7 cellular contexts compared by ENCODE assay signal in the genomic region with DNA sequence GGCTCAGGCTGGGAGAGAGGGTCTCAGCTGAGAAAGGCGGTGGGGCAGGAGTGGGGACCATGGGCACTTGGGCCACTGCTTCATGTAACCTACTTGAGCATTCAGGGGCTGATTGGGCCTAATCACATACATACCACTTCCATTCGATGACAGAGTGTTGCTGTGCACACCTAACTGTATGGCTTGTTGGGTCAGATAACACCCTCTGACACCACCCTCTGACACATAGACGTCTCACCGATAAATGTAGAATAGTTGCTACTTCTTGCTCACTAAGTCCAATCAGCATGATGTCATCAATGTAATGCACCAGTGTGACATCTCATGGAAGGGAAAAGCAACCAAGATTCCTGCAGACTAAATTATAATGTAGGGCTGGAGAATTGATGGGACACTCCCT.
DNase-seq lines count a peak whose midpoint lies in the region; ATAC-seq, FAIRE-seq and TF ChIP-seq lines count a peak whose summit lies in the region.
"Not testable (repeated sequence)": the region's sequence is repeated elsewhere in the genome, so short reads cannot be mapped to it uniquely, and the experiment has no call there.

No MANE protein-coding gene starts in this region.

- not testable (repeated sequence) for ATAC-seq in GM12878
- ATAC-seq in foreskin keratinocyte = peak; percentile 74
- ATAC-seq in naive thymus-derived CD4-positive, alpha-beta T cell = peak; percentile 15

- H2AFZ ChIP-seq in GM12878 (ENCODE audit: control insufficient read depth, low read depth, low read length) = not testable (repeated sequence)

- not testable (repeated sequence) for H3K27me3 ChIP-seq in GM12878 (replicated peaks in 1 of 2; ENCODE audit: control insufficient read depth in 2 of 2, insufficient read depth in 2 of 2, low read length in 1 of 2); foreskin keratinocyte; mesendoderm (ENCODE audit: insufficient read depth, low read length, poor library complexity); naive thymus-derived CD4-positive, alpha-beta T cell (ENCODE audit: control insufficient read depth in 2 of 2, insufficient read depth in 2 of 2, low read length in 2 of 2)

- not testable (repeated sequence) for H3K23ac ChIP-seq in mesendoderm (ENCODE audit: low read length)

- not testable (repeated sequence) for H3K79me2 ChIP-seq in GM12878 (ENCODE audit: control insufficient read depth, insufficient read depth, low read length); mesendoderm (ENCODE audit: control insufficient read depth, insufficient read depth, low read length)

- not testable (repeated sequence) for BruUV-seq in GM12878 (replicated peaks; lab: Mats Ljungman, UMichigan)

- not testable (repeated sequence) for H3K4me1 ChIP-seq in GM12878 (ENCODE audit: control insufficient read depth, insufficient read depth, low read length); foreskin keratinocyte; mesendoderm (ENCODE audit: control insufficient read depth, low read depth, low read length); naive thymus-derived CD4-positive, alpha-beta T cell (ENCODE audit: control insufficient read depth in 2 of 2, insufficient read depth in 2 of 2, low read length in 2 of 2)

- H4K5ac ChIP-seq in mesendoderm (ENCODE audit: low read length) = not testable (repeated sequence)

- H2BK15ac ChIP-seq in mesendoderm (replicated peaks; ENCODE audit: low read depth) = not testable (repeated sequence)

- not testable (repeated sequence) for H4K8ac ChIP-seq in mesendoderm (ENCODE audit: low read depth, low read length)

- not testable (repeated sequence) for TF ChIP-seq POLR2A in GM12878 (IDR thresholded peaks at IDR 0.05; ENCODE audit: low read depth, low read length)

- not testable (repeated sequence) for H3K79me1 ChIP-seq in mesendoderm (ENCODE audit: low read length)

- SMC1A ChIA-PET in GM12878 (lab: Charles Lee; ENCODE audit: uncharacterized antibody, unreplicated experiment) = not testable (repeated sequence)

- not testable (repeated sequence) for H4K20me1 ChIP-seq in GM12878 (ENCODE audit: control insufficient read depth, insufficient read depth)

- not testable (repeated sequence) for H3K27ac ChIP-seq in GM12878 (ENCODE audit: control insufficient read depth, insufficient read depth); foreskin keratinocyte; mesendoderm (ENCODE audit: low read depth, low read length); naive thymus-derived CD4-positive, alpha-beta T cell (ENCODE audit: low read depth, low read length)
- H3K27ac ChIP-seq in epithelial cell of prostate = peak overlapping the region; percentile 2

- RAD21 ChIA-PET in GM12878 (lab: Charles Lee; ENCODE audit: unreplicated experiment) = not testable (repeated sequence)

- H3K4me3 ChIP-seq in GM12878; mesendoderm (ENCODE audit: low read length); naive thymus-derived CD4-positive, alpha-beta T cell (ENCODE audit: low read length): not testable (repeated sequence)

- peaks cover 3 to 18% (median 8%) of the 10 kb centered on the region in 7 donors for H3K4me1 Mint-ChIP-seq in naive thymus-derived CD4-positive, alpha-beta T cell
- not testable (repeated sequence) for H3K4me1 Mint-ChIP-seq in progenitor cell of endocrine pancreas (ENCODE audit: low read depth)

- in situ Hi-C loops in GM12878 (cut with MboI) = not testable (repeated sequence)

- peak overlapping the region; percentile 71 for H3K56ac ChIP-seq in mesendoderm (ENCODE audit: low read length)

- DNase-seq in RKO (ENCODE audit: low spot score) (peak; percentile 30), foreskin keratinocyte (peak in 1 of 2 donors; percentile 24)
- not testable (repeated sequence) for DNase-seq in GM12878 (ENCODE audit: low read depth, low spot score); epithelial cell of prostate (ENCODE audit: low read depth, low spot score); mesendoderm; naive thymus-derived CD4-positive, alpha-beta T cell; progenitor cell of endocrine pancreas (ENCODE audit: low spot score, unreplicated experiment)

- H3K4me3 Mint-ChIP-seq in naive thymus-derived CD4-positive, alpha-beta T cell = peak overlapping the region in 3 of 10 donors; percentile 5 to 22 (median 10)
- H3K4me3 Mint-ChIP-seq in progenitor cell of endocrine pancreas (ENCODE audit: low read depth) = peak overlapping the region; percentile 73

- H3K9me3 Mint-ChIP-seq in naive thymus-derived CD4-positive, alpha-beta T cell; progenitor cell of endocrine pancreas (ENCODE audit: low read depth): not testable (repeated sequence)

- FAIRE-seq in GM12878 (lab: Jason Lieb, UNC) = not testable (repeated sequence)

- H3K4me2 ChIP-seq in GM12878 (ENCODE audit: control insufficient read depth, insufficient read depth); mesendoderm (ENCODE audit: low read length): not testable (repeated sequence)

- not testable (repeated sequence) for TF ChIP-seq CTCF in GM12878 (IDR thresholded peaks at IDR 0.05 in 2 of 3, conservative IDR thresholded peaks at IDR 0.05 in 1 of 3; ENCODE audit: control insufficient read depth in 2 of 3, extremely low read depth in 1 of 3, insufficient read depth in 1 of 3, low read depth in 3 of 3, low read length in 3 of 3); foreskin keratinocyte (conservative IDR thresholded peaks at IDR 0.05); progenitor cell of endocrine pancreas (IDR thresholded peaks at IDR 0.05; ENCODE audit: unreplicated experiment)

- H2BK5ac ChIP-seq in mesendoderm (ENCODE audit: low read length) = not testable (repeated sequence)

- CTCF ChIA-PET in GM12878 (lab: Yijun Ruan, JAX) = interaction anchor here (0.7 kb wide), 1 partner anchor 119 kb away, joined by 3 read pairs; no protein-coding TSS in a partner anchor
- CTCF ChIA-PET in naive thymus-derived CD4-positive, alpha-beta T cell (lab: Charles Lee) = not testable (repeated sequence)

- not testable (repeated sequence) for H3K9me3 ChIP-seq in GM12878 (replicated peaks; ENCODE audit: control insufficient read depth, insufficient read depth, low read length); naive thymus-derived CD4-positive, alpha-beta T cell (ENCODE audit: control insufficient read depth in 2 of 3, low read length in 3 of 3)

- TF ChIP-seq EP300 in GM12878 (IDR thresholded peaks at IDR 0.05; ENCODE audit: borderline replicate concordance in 1 of 2, control insufficient read depth in 1 of 2, low read depth in 2 of 2, low read length in 2 of 2) = not testable (repeated sequence)

- intact Hi-C loops in GM12878 (cut with micrococcal nuclease; ENCODE audit: unreplicated experiment); naive thymus-derived CD4-positive, alpha-beta T cell (cut with micrococcal nuclease): not testable (repeated sequence)

- H2AK5ac ChIP-seq in mesendoderm (ENCODE audit: low read length) = not testable (repeated sequence)

- not testable (repeated sequence) for H3K27ac Mint-ChIP-seq in naive thymus-derived CD4-positive, alpha-beta T cell; progenitor cell of endocrine pancreas

- TF ChIP-seq RAD21 in GM12878 (IDR thresholded peaks at IDR 0.05; ENCODE audit: insufficient read depth, low read depth, low read length) = not testable (repeated sequence)

- H2BK120ac ChIP-seq in mesendoderm (ENCODE audit: low read depth, low read length) = not testable (repeated sequence)

- not testable (repeated sequence) for H3K36me3 ChIP-seq in GM12878 (ENCODE audit: control insufficient read depth in 2 of 2, insufficient read depth in 2 of 2, low read length in 1 of 2); mesendoderm (ENCODE audit: control insufficient read depth, insufficient read depth, low read length); naive thymus-derived CD4-positive, alpha-beta T cell (ENCODE audit: control insufficient read depth in 2 of 3, insufficient read depth in 3 of 3, low read length in 3 of 3)

- H3K36me3 Mint-ChIP-seq in naive thymus-derived CD4-positive, alpha-beta T cell; progenitor cell of endocrine pancreas (ENCODE audit: insufficient read depth): not testable (repeated sequence)

- H3K9ac ChIP-seq in GM12878 (ENCODE audit: control insufficient read depth, insufficient read depth, low read length) = not testable (repeated sequence)
- H3K9ac ChIP-seq in mesendoderm (ENCODE audit: low read length) = peak overlapping the region; percentile 67

- 81% methylated on average over 4 of the region's 4 CpGs for WGBS in GM12878 (ENCODE audit: insufficient coverage, insufficient replicate concordance, low lambda C conversion rate, missing lambda C conversion rate)
- no CpG with 5 or more reads among the region's 4 CpGs for WGBS in mesendoderm (ENCODE audit: extremely low coverage, insufficient coverage, low lambda C conversion rate)

- H3K27me3 Mint-ChIP-seq in naive thymus-derived CD4-positive, alpha-beta T cell = peaks cover 31 to 40% (median 36%) of the 10 kb centered on the region in 5 donors
- H3K27me3 Mint-ChIP-seq in progenitor cell of endocrine pancreas = peaks cover 30% of the 10 kb centered on the region

- not testable (repeated sequence) for H3K18ac ChIP-seq in mesendoderm (ENCODE audit: low read length)

- not testable (repeated sequence) for H3K4ac ChIP-seq in mesendoderm (ENCODE audit: low read depth, low read length)

- POLR2A ChIA-PET in GM12878 (lab: Charles Lee) = not testable (repeated sequence)
- POLR2A ChIA-PET in naive thymus-derived CD4-positive, alpha-beta T cell (lab: Charles Lee) = interaction anchor here (0.8 kb wide), 1 partner anchor 177 kb away, joined by 3 read pairs; no protein-coding TSS in a partner anchor

TF ChIP-seq in GM12878, 131 proteins besides CTCF, POLR2A, EP300 and RAD21:
- TF ChIP-seq, protein P1, sequence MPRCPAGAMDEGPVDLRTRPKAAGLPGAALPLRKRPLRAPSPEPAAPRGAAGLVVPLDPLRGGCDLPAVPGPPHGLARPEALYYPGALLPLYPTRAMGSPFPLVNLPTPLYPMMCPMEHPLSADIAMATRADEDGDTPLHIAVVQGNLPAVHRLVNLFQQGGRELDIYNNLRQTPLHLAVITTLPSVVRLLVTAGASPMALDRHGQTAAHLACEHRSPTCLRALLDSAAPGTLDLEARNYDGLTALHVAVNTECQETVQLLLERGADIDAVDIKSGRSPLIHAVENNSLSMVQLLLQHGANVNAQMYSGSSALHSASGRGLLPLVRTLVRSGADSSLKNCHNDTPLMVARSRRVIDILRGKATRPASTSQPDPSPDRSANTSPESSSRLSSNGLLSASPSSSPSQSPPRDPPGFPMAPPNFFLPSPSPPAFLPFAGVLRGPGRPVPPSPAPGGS (IDR thresholded peaks at IDR 0.05; ENCODE audit: borderline replicate concordance, insufficient read depth, low read depth, low read length, poor library complexity, severe bottlenecking) = peak; percentile 39
